Comparison of ENCODE assay signal across 23 cellular contexts in genomic region chr12:107440596-107440995, GRCh38.
"Had no signal": no experiment of that assay in that cellular context is flagged by ENCODE, and none has a peak within 500 bp of the region (broad histone marks: within the 10 kb centered on the region; RNA-seq: fewer than 3 reads in every experiment).

No MANE protein-coding gene starts in this region.

- H3K9me3 Mint-ChIP-seq: activated B cell treated with CpG ODN at 0.5 μM for 24 hours; activated CD4-positive, alpha-beta memory T cell treated with anti-CD3 and anti-CD28 coated beads, Interleukin-2, amount 10 ng/mL, durations not matched to agents 7 days and 5 days; activated T-helper 17 cell treated with anti-CD3 and anti-CD28 coated beads, Interleukin-2, amount 50 U/mL, for 72 hours; nephron had no signal

- H3K9me3 ChIP-seq: colonic mucosa, esophagus squamous epithelium, gastroesophageal sphincter, left ventricle myocardium inferior, pancreas, psoas muscle, stomach, uterus had no signal

- H3K4me1 ChIP-seq: colonic mucosa, pancreas, psoas muscle, uterus had no signal

- H3K36me3 Mint-ChIP-seq: stimulated activated memory B cell treated with anti-CD40 and anti-IgM and Interleukin-4, amounts not matched to agents 10 μg/mL and 1 μg/mL and 100 μg/mL, for 72 hours had no signal

- H3K4me3 Mint-ChIP-seq: activated B cell treated with CpG ODN at 0.5 μM for 24 hours; activated CD4-positive, alpha-beta memory T cell treated with anti-CD3 and anti-CD28 coated beads, Interleukin-2, amount 10 ng/mL, durations not matched to agents 7 days and 5 days; nephron; stimulated activated memory B cell treated with anti-CD40 and anti-IgM and Interleukin-4, amounts not matched to agents 10 μg/mL and 1 μg/mL and 100 μg/mL, for 72 hours had no signal

- H3K27me3 ChIP-seq: colonic mucosa, esophagus squamous epithelium, pancreas, uterus had no signal

- H3K4me3 ChIP-seq: colonic mucosa, dorsolateral prefrontal cortex, esophagus squamous epithelium, gastroesophageal sphincter, left ventricle myocardium inferior, pancreas, psoas muscle, stomach, uterus had no signal

- H3K27me3 Mint-ChIP-seq: activated CD4-positive, alpha-beta memory T cell treated with anti-CD3 and anti-CD28 coated beads, Interleukin-2, amount 10 ng/mL, durations not matched to agents 7 days and 5 days; activated T-helper 17 cell treated with anti-CD3 and anti-CD28 coated beads, Interleukin-2, amount 50 U/mL, for 72 hours had no signal

- DNase-seq: activated B cell treated with CpG ODN at 0.5 μM for 24 hours; activated CD4-positive, alpha-beta memory T cell treated with anti-CD3 and anti-CD28 coated beads, Interleukin-2, amount 10 ng/mL, durations not matched to agents 7 days and 5 days; activated CD4-positive, alpha-beta T cell treated with anti-CD3 and anti-CD28 coated beads for 48 hours; activated T-cell treated with anti-CD3 and anti-CD28 coated beads, Interleukin-2, amount 50 U/mL, for 1 hour; colonic mucosa; dorsolateral prefrontal cortex; esophagus squamous epithelium; head of caudate nucleus; hypothalamus; left ventricle myocardium inferior; pancreas; psoas muscle; right cardiac atrium; stimulated activated CD4-positive, alpha-beta T cell treated with anti-CD3 and anti-CD28 coated beads, Interleukin-2, amount 100 ng/mL, for 24 hours; stomach; T-helper 1 cell; T-helper 9 cell; trophoblast cell; uterus had no signal

- H3K4me1 Mint-ChIP-seq: activated B cell treated with CpG ODN at 0.5 μM for 24 hours; stimulated activated memory B cell treated with anti-CD40 and anti-IgM and Interleukin-4, amounts not matched to agents 10 μg/mL and 1 μg/mL and 100 μg/mL, for 72 hours had no signal

- ATAC-seq: activated T-helper 17 cell treated with anti-CD3 and anti-CD28 coated beads, Interleukin-2, amount 50 U/mL, for 72 hours; gastroesophageal sphincter; pancreas; psoas muscle; right cardiac atrium; stimulated activated memory B cell treated with anti-CD40 and anti-IgM and Interleukin-4, amounts not matched to agents 10 μg/mL and 1 μg/mL and 100 μg/mL, for 72 hours had no signal

- H3K27ac Mint-ChIP-seq: activated B cell treated with CpG ODN at 0.5 μM for 24 hours; activated CD4-positive, alpha-beta memory T cell treated with anti-CD3 and anti-CD28 coated beads, Interleukin-2, amount 10 ng/mL, durations not matched to agents 7 days and 5 days; activated T-helper 17 cell treated with anti-CD3 and anti-CD28 coated beads, Interleukin-2, amount 50 U/mL, for 72 hours; stimulated activated memory B cell treated with anti-CD40 and anti-IgM and Interleukin-4, amounts not matched to agents 10 μg/mL and 1 μg/mL and 100 μg/mL, for 72 hours had no signal

- H3K36me3 ChIP-seq: colonic mucosa, esophagus squamous epithelium, gastroesophageal sphincter, left ventricle myocardium inferior, pancreas, stomach, uterus had no signal

- H3K27ac ChIP-seq: colonic mucosa, dorsolateral prefrontal cortex, esophagus squamous epithelium, gastroesophageal sphincter, left ventricle myocardium inferior, pancreas, psoas muscle, stomach, uterus had no signal
